Comparison of ENCODE assay signal across 29 cellular contexts in genomic region chr15:71713191-71713798, GRCh38.
DNase-seq lines count a peak whose midpoint lies in the region; ATAC-seq and TF ChIP-seq lines count a peak whose summit lies in the region.
"Had no signal": no experiment of that assay in that cellular context is flagged by ENCODE, and none has a peak within 500 bp of the region (broad histone marks: within the 10 kb centered on the region; RNA-seq: fewer than 3 reads in every experiment).

No MANE protein-coding gene starts in this region.

- H4K20me1 ChIP-seq in GM23338 (replicated peaks; ENCODE audit: insufficient read depth) (no peaks in the 10 kb centered on the region; the same call in 1 of the 2 replicates), neural cell (ENCODE audit: insufficient read depth) (no peaks in the 10 kb centered on the region)

- H3K4me3 ChIP-seq in GM23338 (no peak overlapping the region), neural cell (ENCODE audit: low read length) (no peak overlapping the region)
- no peak overlapping the region for H3K4me3 ChIP-seq in naive thymus-derived CD4-positive, alpha-beta T cell (ENCODE audit: low read length)
- H3K4me3 ChIP-seq: PC-9 had no signal

- H3K9ac ChIP-seq in neural cell (ENCODE audit: low read length) = no peak overlapping the region

- POLR2A ChIA-PET in naive thymus-derived CD4-positive, alpha-beta T cell (lab: Charles Lee) = no interaction called here

- H3K27me3 Mint-ChIP-seq in GM23338 (ENCODE audit: insufficient read depth, low read depth, poor library complexity) = peaks cover 3% of the 10 kb centered on the region
- peaks cover 0 to 13% (median 12%) of the 10 kb centered on the region in 5 donors for H3K27me3 Mint-ChIP-seq in naive thymus-derived CD4-positive, alpha-beta T cell

- peaks cover 4% of the 10 kb centered on the region; the same call in 1 of the 3 replicates for H3K4me1 Mint-ChIP-seq in GM23338
- H3K4me1 Mint-ChIP-seq in naive thymus-derived CD4-positive, alpha-beta T cell = peaks cover 0 to 3% (median 0%) of the 10 kb centered on the region in 7 donors
- H3K4me1 Mint-ChIP-seq: naive thymus-derived CD8-positive, alpha-beta T cell; stimulated activated effector memory CD8-positive, alpha-beta T cell treated with anti-CD3 and anti-CD28 coated beads, Interleukin-12 subunit alpha, Interleukin-12 subunit beta, amount 100 ng/mL, for 72 hours had no signal

- TF ChIP-seq RAD21 in neural cell (conservative IDR thresholded peaks at IDR 0.05) = no peak

- H3K9me3 Mint-ChIP-seq in GM23338 = no peaks in the 10 kb centered on the region
- peaks cover 0 to 1% (median 0%) of the 10 kb centered on the region in 11 donors for H3K9me3 Mint-ChIP-seq in naive thymus-derived CD4-positive, alpha-beta T cell
- H3K9me3 Mint-ChIP-seq: activated CD4-positive, alpha-beta T cell treated with anti-CD3 and anti-CD28 coated beads, Interleukin-2, amount 10 ng/mL, durations not matched to agents 24 days and 14 days; naive thymus-derived CD8-positive, alpha-beta T cell; stimulated activated effector memory CD8-positive, alpha-beta T cell treated with anti-CD3 and anti-CD28 coated beads, Interleukin-12 subunit alpha, Interleukin-12 subunit beta, amount 100 ng/mL, for 72 hours had no signal

- intact Hi-C loops in naive thymus-derived CD4-positive, alpha-beta T cell (cut with micrococcal nuclease) = no loop called here

- H3K36me3 Mint-ChIP-seq in GM23338 (ENCODE audit: low read depth) = no peaks in the 10 kb centered on the region
- no peaks in the 10 kb centered on the region for H3K36me3 Mint-ChIP-seq in naive thymus-derived CD4-positive, alpha-beta T cell
- H3K36me3 Mint-ChIP-seq: mesothelial cell of epicardium; naive thymus-derived CD8-positive, alpha-beta T cell; stimulated activated effector memory CD8-positive, alpha-beta T cell treated with anti-CD3 and anti-CD28 coated beads, Interleukin-12 subunit alpha, Interleukin-12 subunit beta, amount 100 ng/mL, for 72 hours had no signal

- DNase-seq in GM23338 (ENCODE audit: low spot score) (peak; percentile 15), LHCN-M2 (ENCODE audit: low read depth) (peak; percentile 51), fibroblast of gingiva (ENCODE audit: low read depth) (peak; percentile 52), NCI-H128 (lab: John Stamatoyannopoulos, UW; ENCODE audit: unreplicated experiment) (no peak)
- DNase-seq in naive thymus-derived CD4-positive, alpha-beta T cell = no peak
- DNase-seq in stimulated activated CD4-positive, alpha-beta T cell treated with anti-CD3 and anti-CD28 coated beads, Interleukin-15, amount 100 ng/mL, for 24 hours = no peak
- DNase-seq: activated CD4-positive, alpha-beta T cell treated with anti-CD3 and anti-CD28 coated beads, Interleukin-2, amount 10 ng/mL, durations not matched to agents 24 days and 14 days; activated naive CD4-positive, alpha-beta T cell; activated T-cell treated with anti-CD3 and anti-CD28 coated beads, Interleukin-2, amount 50 U/mL, for 48 hours; C1 segment of cervical spinal cord; Caco-2; GF-D8; hippocampal formation; KG1; left ventricle myocardium superior; naive thymus-derived CD8-positive, alpha-beta T cell; NCI-H1436; NCI-H2171 treated with DMSO at 0.1 percent for 48 hours; NCI-H510A treated with DMSO at 0.1 percent for 48 hours; PC-9; SHP77 treated with DMSO at 0.1 percent for 48 hours; stimulated activated CD4-positive, alpha-beta T cell treated with anti-CD3 and anti-CD28 coated beads, Interleukin-4, amount 100 ng/mL, for 24 hours; SW 1271; T-helper 9 cell; WERI-Rb-1 had no signal

- H3K27me3 ChIP-seq in GM23338 (ENCODE audit: insufficient read depth) = no peaks in the 10 kb centered on the region
- H3K27me3 ChIP-seq in neural cell (ENCODE audit: insufficient read depth, low read depth, low read length) = no peaks in the 10 kb centered on the region
- H3K27me3 ChIP-seq in naive thymus-derived CD4-positive, alpha-beta T cell (ENCODE audit: control insufficient read depth in 2 of 2, insufficient read depth in 2 of 2, low read length in 2 of 2) = no peaks in the 10 kb centered on the region

- no peak overlapping the region for H3K27ac ChIP-seq in GM23338 (ENCODE audit: low read depth)
- no peak overlapping the region for H3K27ac ChIP-seq in neural cell (ENCODE audit: low read length)
- no peak overlapping the region for H3K27ac ChIP-seq in naive thymus-derived CD4-positive, alpha-beta T cell (ENCODE audit: low read depth, low read length)
- H3K27ac ChIP-seq: PC-9, WERI-Rb-1 had no signal

- H2AFZ ChIP-seq in GM23338 (no peak overlapping the region), neural cell (ENCODE audit: low read depth, low read length) (no peak overlapping the region)
- H2AFZ ChIP-seq: PC-9 had no signal

- H3F3A ChIP-seq in GM23338 (replicated peaks; ENCODE audit: low read depth) (no peaks in the 10 kb centered on the region), neural cell (ENCODE audit: insufficient read depth, low read length, poor library complexity, severe bottlenecking) (no peaks in the 10 kb centered on the region)

- peak; percentile 85 for ATAC-seq in GM23338
- ATAC-seq in naive thymus-derived CD4-positive, alpha-beta T cell = no peak
- ATAC-seq: HCT116; left ventricle myocardium superior; naive thymus-derived CD8-positive, alpha-beta T cell; stimulated activated effector memory CD8-positive, alpha-beta T cell treated with anti-CD3 and anti-CD28 coated beads, Interleukin-12 subunit alpha, Interleukin-12 subunit beta, amount 100 ng/mL, for 72 hours had no signal

- H3K36me3 ChIP-seq in GM23338 (ENCODE audit: insufficient read depth) (no peaks in the 10 kb centered on the region), neural cell (ENCODE audit: insufficient read depth, low read length) (no peaks in the 10 kb centered on the region)
- no peaks in the 10 kb centered on the region for H3K36me3 ChIP-seq in naive thymus-derived CD4-positive, alpha-beta T cell (ENCODE audit: control insufficient read depth in 2 of 3, insufficient read depth in 3 of 3, low read length in 3 of 3)
- H3K36me3 ChIP-seq: WERI-Rb-1 had no signal

- no peaks in the 10 kb centered on the region for H3K4me1 ChIP-seq in GM23338 (ENCODE audit: insufficient read depth)
- H3K4me1 ChIP-seq in naive thymus-derived CD4-positive, alpha-beta T cell (ENCODE audit: control insufficient read depth in 2 of 2, insufficient read depth in 2 of 2, low read length in 2 of 2) = no peaks in the 10 kb centered on the region
- H3K4me1 ChIP-seq: Caco-2 had no signal

- TF ChIP-seq EP300 in neural cell (conservative IDR thresholded peaks at IDR 0.05; ENCODE audit: poor library complexity, severe bottlenecking) = no peak

- no peak overlapping the region for H3K4me2 ChIP-seq in GM23338
- H3K4me2 ChIP-seq in neural cell (ENCODE audit: low read length) = no peak overlapping the region
- H3K4me2 ChIP-seq: PC-9 had no signal

- H3K9me2 ChIP-seq in GM23338 (ENCODE audit: insufficient read depth) (no peaks in the 10 kb centered on the region), neural cell (ENCODE audit: insufficient read depth, low read length) (no peaks in the 10 kb centered on the region)

- H3K79me2 ChIP-seq in GM23338 (replicated peaks; ENCODE audit: insufficient read depth) = no peaks in the 10 kb centered on the region
- no peaks in the 10 kb centered on the region for H3K79me2 ChIP-seq in neural cell (replicated peaks; ENCODE audit: insufficient read depth, low read length)

- no peak overlapping the region for H3K4me3 Mint-ChIP-seq in GM23338
- H3K4me3 Mint-ChIP-seq in naive thymus-derived CD4-positive, alpha-beta T cell = no peak overlapping the region
- H3K4me3 Mint-ChIP-seq: activated CD4-positive, alpha-beta T cell treated with anti-CD3 and anti-CD28 coated beads, Interleukin-2, amount 10 ng/mL, durations not matched to agents 24 days and 14 days; mesothelial cell of epicardium; naive thymus-derived CD8-positive, alpha-beta T cell; stimulated activated effector memory CD8-positive, alpha-beta T cell treated with anti-CD3 and anti-CD28 coated beads, Interleukin-12 subunit alpha, Interleukin-12 subunit beta, amount 100 ng/mL, for 72 hours had no signal

- no peak overlapping the region for H3K27ac Mint-ChIP-seq in GM23338
- H3K27ac Mint-ChIP-seq in naive thymus-derived CD4-positive, alpha-beta T cell = no peak overlapping the region
- H3K27ac Mint-ChIP-seq: activated CD4-positive, alpha-beta T cell treated with anti-CD3 and anti-CD28 coated beads, Interleukin-2, amount 10 ng/mL, durations not matched to agents 24 days and 14 days; mesothelial cell of epicardium; naive thymus-derived CD8-positive, alpha-beta T cell; stimulated activated effector memory CD8-positive, alpha-beta T cell treated with anti-CD3 and anti-CD28 coated beads, Interleukin-12 subunit alpha, Interleukin-12 subunit beta, amount 100 ng/mL, for 72 hours had no signal

- H3K9me3 ChIP-seq in neural cell (ENCODE audit: low read length) = no peaks in the 10 kb centered on the region
- no peaks in the 10 kb centered on the region for H3K9me3 ChIP-seq in naive thymus-derived CD4-positive, alpha-beta T cell (ENCODE audit: control insufficient read depth in 2 of 3, low read length in 3 of 3)
- H3K9me3 ChIP-seq: Caco-2 had no signal

- CTCF ChIA-PET in naive thymus-derived CD4-positive, alpha-beta T cell (lab: Charles Lee) = no interaction called here

- TF ChIP-seq CTCF in GM23338 (conservative IDR thresholded peaks at IDR 0.05; ENCODE audit: low read depth in 2 of 2) = no peak
- TF ChIP-seq CTCF in neural cell (IDR thresholded peaks at IDR 0.05; ENCODE audit: poor library complexity, severe bottlenecking) = no peak

TF ChIP-seq in GM23338, 12 proteins besides CTCF, POLR2A, EP300 and RAD21:
- TF ChIP-seq POLR2AphosphoS5 (IDR thresholded peaks at IDR 0.05; ENCODE audit: low read depth) = no peak

TF ChIP-seq in neural cell, 6 proteins besides CTCF, POLR2A, EP300 and RAD21 (continues in another document):
- TF ChIP-seq SMC3 (conservative IDR thresholded peaks at IDR 0.05; ENCODE audit: poor library complexity) (no peak), EZH2 (IDR thresholded peaks at IDR 0.05; ENCODE audit: borderline replicate concordance, insufficient read depth, low read length, poor library complexity, severe bottlenecking) (no peak), TAF1 (IDR thresholded peaks at IDR 0.05; ENCODE audit: low read depth) (no peak), MXI1 (conservative IDR thresholded peaks at IDR 0.05; ENCODE audit: poor library complexity, severe bottlenecking) (no peak), POLR2AphosphoS5 (IDR thresholded peaks at IDR 0.05) (no peak)

Comparison
In these comparisons a context has a peak if more than half of its experiments do, and no peak if none do; other contexts are left out.
1. DNase-seq: peak in GM23338 (single experiment), LHCN-M2 (single experiment) and fibroblast of gingiva (single experiment); none in NCI-H128 (single experiment), naive thymus-derived CD4-positive, alpha-beta T cell (0 of 9) and stimulated activated CD4-positive, alpha-beta T cell treated with anti-CD3 and anti-CD28 coated beads, Interleukin-15, amount 100 ng/mL, for 24 hours (single experiment).